In genomic region chr2:127674241-127675209, GRCh38 we compare ENCODE assay signal across 8 cellular contexts. TPM values are rescaled to one million over a fixed set of nuclear protein-coding genes. Genes with fewer than 3 reads are reported as not detected.
DNase-seq lines count a peak whose midpoint lies in the region; ATAC-seq and TF ChIP-seq lines count a peak whose summit lies in the region.

No MANE protein-coding gene starts in this region.

- ATAC-seq in left cardiac atrium, result peak; percentile 62 to 67
- peak; percentile 29 to 64 (median 47) for ATAC-seq in psoas muscle
- ATAC-seq in HG03432 (IDR thresholded peaks at IDR 0.05; ENCODE audit: unreplicated experiment), result no peak
- ATAC-seq in HG02870 (IDR thresholded peaks at IDR 0.05; ENCODE audit: unreplicated experiment), result no peak
- ATAC-seq in HG03442 (IDR thresholded peaks at IDR 0.05; ENCODE audit: unreplicated experiment), result no peak

- intact Hi-C loops in left cardiac atrium (cut with DNase I) (no loop called here), psoas muscle (cut with DNase I) (no loop called here)

- H3K27ac ChIP-seq in psoas muscle, result peak overlapping the region; percentile 49

- WGBS in psoas muscle, 3 donors, result 7 to 14% (median 14%) methylated on average over 50 to 72 of the region's 72 CpGs

- H3K4me3 ChIP-seq in psoas muscle, result peak overlapping the region; percentile 76

- no peak for TF ChIP-seq CTCF in psoas muscle (IDR thresholded peaks at IDR 0.05)

- H3K9me3 ChIP-seq in psoas muscle, result no peaks in the 10 kb centered on the region

- CTCF ChIA-PET in activated naive CD4-positive, alpha-beta T cell treated with anti-CD3 and anti-CD28 coated beads, Interleukin-2, amount 10 ng/mL, durations not matched to agents 7 days and 5 days (lab: Charles Lee), result interaction anchor here (1.4 to 2.4 kb wide), 2 partner anchors 34 to 84 kb away, joined by 3 to 8 read pairs; no protein-coding TSS in a partner anchor

- H3K27me3 Mint-ChIP-seq in activated naive CD4-positive, alpha-beta T cell treated with anti-CD3 and anti-CD28 coated beads, Interleukin-2, amount 10 ng/mL, durations not matched to agents 7 days and 5 days, result peaks cover 92% of the 10 kb centered on the region

- H3K9me3 Mint-ChIP-seq in activated naive CD4-positive, alpha-beta T cell treated with anti-CD3 and anti-CD28 coated beads, Interleukin-2, amount 10 ng/mL, durations not matched to agents 7 days and 5 days, result no peaks in the 10 kb centered on the region

- peaks cover 0 to 12% (median 7%) of the 10 kb centered on the region in 3 donors for H3K27me3 ChIP-seq in psoas muscle (ENCODE audit: insufficient read depth in 3 of 3, low read length in 2 of 3)

- H3K4me1 Mint-ChIP-seq in activated naive CD4-positive, alpha-beta T cell treated with anti-CD3 and anti-CD28 coated beads, Interleukin-2, amount 10 ng/mL, durations not matched to agents 7 days and 5 days, result peaks cover 9% of the 10 kb centered on the region

- H3K36me3 ChIP-seq in psoas muscle (ENCODE audit: insufficient read depth in 1 of 2, low read depth in 1 of 2), result no peaks in the 10 kb centered on the region

- H3K4me1 ChIP-seq in psoas muscle, result peaks cover 3% of the 10 kb centered on the region

- no peak overlapping the region for H3K27ac Mint-ChIP-seq in activated naive CD4-positive, alpha-beta T cell treated with anti-CD3 and anti-CD28 coated beads, Interleukin-2, amount 10 ng/mL, durations not matched to agents 7 days and 5 days

- peak overlapping the region; percentile 53 for H3K4me3 Mint-ChIP-seq in activated naive CD4-positive, alpha-beta T cell treated with anti-CD3 and anti-CD28 coated beads, Interleukin-2, amount 10 ng/mL, durations not matched to agents 7 days and 5 days

- DNase-seq in stimulated activated CD8-positive, alpha-beta memory T cell treated with anti-CD3 and anti-CD28 coated beads, Interleukin-4, amount 100 ng/mL, for 24 hours (ENCODE audit: low read depth), result peak; percentile 7
- no peak for DNase-seq in stimulated activated CD8-positive, alpha-beta memory T cell treated with anti-CD3 and anti-CD28 coated beads, Interleukin-4, amount 100 ng/mL, for 48 hours
- peak; percentile 44 for DNase-seq in activated naive CD4-positive, alpha-beta T cell treated with anti-CD3 and anti-CD28 coated beads, Interleukin-2, amount 10 ng/mL, durations not matched to agents 7 days and 5 days
- DNase-seq in left cardiac atrium, result peak; percentile 64
- peak; percentile 48 to 65 for DNase-seq in psoas muscle

- H3K36me3 Mint-ChIP-seq in activated naive CD4-positive, alpha-beta T cell treated with anti-CD3 and anti-CD28 coated beads, Interleukin-2, amount 10 ng/mL, durations not matched to agents 7 days and 5 days, result no peaks in the 10 kb centered on the region

RNA-seq across cellular contexts. Expression of gene LIMS2, which starts 0.8 kb away (rescaled TPM):
- 100 to 1,000 TPM; 157 to 204 TPM for total RNA-seq in left cardiac atrium
- 10 to 100 TPM in 3 of 4 donors, 1 to 10 TPM in 1; 9.3 to 31.8 (median 20.5) TPM for total RNA-seq in psoas muscle
- 10 to 100 TPM; 12.1 to 16.4 (median 12.9) TPM for polyA plus RNA-seq in psoas muscle

RNA-seq across cellular contexts. Expression of gene SFT2D3, which starts 26.8 kb away (rescaled TPM):
- total RNA-seq in left cardiac atrium (1 to 10 TPM; 3.3 to 4.7 TPM), psoas muscle (1 to 10 TPM; 1.6 to 3.7 (median 2.1) TPM)
- 1 to 10 TPM; 1.5 to 4.1 (median 2.5) TPM for polyA plus RNA-seq in psoas muscle

RNA-seq across cellular contexts. Expression of gene GPR17, which starts 28.6 kb away (rescaled TPM):
- total RNA-seq in left cardiac atrium (under 1 TPM in 1 of 2 donors, not detected in 1; 0.24 TPM), psoas muscle (under 1 TPM in 1 of 4 donors, not detected in 3; 0.17 TPM)
- polyA plus RNA-seq in psoas muscle, result under 1 TPM; 0.14 to 0.35 (median 0.21) TPM

Comparison
In these comparisons a context has a peak if more than half of its experiments do, and no peak if none do; other contexts are left out.
1. ATAC-seq: peak in left cardiac atrium (2 of 2) and psoas muscle (4 of 4); none in HG03432 (single experiment), HG02870 (single experiment) and HG03442 (single experiment).
2. RNA of gene LIMS2, which starts 0.8 kb away (total RNA-seq): 157 to 204 TPM in left cardiac atrium; 9.3 to 31.8 TPM in psoas muscle; every median in the first group is over 4 times any median in the second.